15 cellular contexts compared by ENCODE assay signal in genomic region chr22:36432592-36433317, GRCh38. TPM values are rescaled to one million over a fixed set of nuclear protein-coding genes. Genes with fewer than 3 reads are reported as not detected.
A peak's percentile ranks its signal among the peaks of the same experiment; 100 is the strongest.
DNase-seq lines count a peak whose midpoint lies in the region; TF ChIP-seq lines count a peak whose summit lies in the region.
"Had no signal": no experiment of that assay in that cellular context is flagged by ENCODE, and none has a peak within 500 bp of the region (broad histone marks: within the 10 kb centered on the region; RNA-seq: fewer than 3 reads in every experiment).

No MANE protein-coding gene starts in this region.

- H3K36me3 Mint-ChIP-seq in CD14-positive monocyte: peaks cover 0 to 2% of the 10 kb centered on the region in 2 donors
- H3K36me3 Mint-ChIP-seq: CD8-positive, alpha-beta memory T cell had no signal

- H3K36me3 ChIP-seq in endocrine pancreas (ENCODE audit: control insufficient read depth, insufficient read depth, low read length): no peaks in the 10 kb centered on the region
- no peaks in the 10 kb centered on the region for H3K36me3 ChIP-seq in neutrophil
- H3K36me3 ChIP-seq: uterus had no signal

- no peak overlapping the region for H3K4me3 Mint-ChIP-seq in CD14-positive monocyte
- H3K4me3 Mint-ChIP-seq: CD8-positive, alpha-beta memory T cell had no signal

- DNase-seq in Daoy (ENCODE audit: low read depth) (peak; percentile 38), RPMI7951 (ENCODE audit: low read depth) (peak; percentile 70), CD14-positive monocyte (ENCODE audit: low spot score) (no peak), ecto neural progenitor cell (ENCODE audit: low spot score) (no peak), medulla oblongata (ENCODE audit: extremely low spot score) (no peak), NCI-H1105 treated with DMSO at 0.1 percent for 48 hours (lab: John Stamatoyannopoulos, UW) (no peak)
- DNase-seq: activated effector memory CD4-positive, alpha-beta T cell treated with Interleukin-2 at 50 U/mL for 16 hours; CD8-positive, alpha-beta memory T cell; glutamatergic neuron; MM.1S; uterus had no signal

- H3K27me3 Mint-ChIP-seq in CD14-positive monocyte (ENCODE audit: low read depth in 3 of 3): peaks cover 2 to 6% (median 6%) of the 10 kb centered on the region in 3 donors

- H3K9me3 ChIP-seq in endocrine pancreas (ENCODE audit: control insufficient read depth, low read length) (no peaks in the 10 kb centered on the region), neutrophil (no peaks in the 10 kb centered on the region)
- H3K9me3 ChIP-seq: uterus had no signal

- H3K27me3 ChIP-seq in endocrine pancreas (ENCODE audit: control insufficient read depth, insufficient read depth, low read length) (no peaks in the 10 kb centered on the region), neutrophil (no peaks in the 10 kb centered on the region)
- H3K27me3 ChIP-seq: dorsolateral prefrontal cortex, uterus had no signal

- peak overlapping the region in 1 of 7 donors; percentile 6 for H3K27ac Mint-ChIP-seq in CD14-positive monocyte

- intact Hi-C loops in CD14-positive monocyte (cut with micrococcal nuclease): no loop called here

- H3K4me3 ChIP-seq in endocrine pancreas (ENCODE audit: control insufficient read depth, insufficient read depth, low read length) (no peak overlapping the region), neutrophil (ENCODE audit: low read depth in 1 of 2, low read length in 1 of 2) (no peak overlapping the region)
- H3K4me3 ChIP-seq: dorsolateral prefrontal cortex, lung, uterus had no signal

- H3K4me1 Mint-ChIP-seq in CD14-positive monocyte: peaks cover 24% of the 10 kb centered on the region

- H3K9me3 Mint-ChIP-seq in CD14-positive monocyte: peaks cover 0 to 3% (median 0%) of the 10 kb centered on the region in 7 donors
- H3K9me3 Mint-ChIP-seq: CD8-positive, alpha-beta memory T cell had no signal

- H3K27ac ChIP-seq in neutrophil: peak overlapping the region; percentile 69

- TF ChIP-seq CTCF in neutrophil (IDR thresholded peaks at IDR 0.05) (no peak), CD14-positive monocyte (IDR thresholded peaks at IDR 0.05) (no peak)

- H3K9ac ChIP-seq in endocrine pancreas (ENCODE audit: control insufficient read depth, insufficient read depth, low read length): peak overlapping the region; percentile 43

- H3K4me1 ChIP-seq in endocrine pancreas (ENCODE audit: control insufficient read depth, insufficient read depth, low read length) (no peaks in the 10 kb centered on the region), neutrophil (ENCODE audit: control insufficient read depth in 1 of 2, insufficient read depth in 1 of 2, low read depth in 1 of 2, low read length in 1 of 2) (peaks cover 59 to 61% of the 10 kb centered on the region in 2 experiments)
- H3K4me1 ChIP-seq: uterus had no signal

RNA-seq across cellular contexts. Expression of gene MYH9, which starts 45.0 kb away (rescaled TPM):
- 349 and 464 TPM in 2 replicates for total RNA-seq in Daoy (2014; rRNA removed; shearing (Covaris generic))
- 260 and 282 TPM in 2 replicates for total RNA-seq in RPMI7951 (2014; rRNA removed; shearing (Covaris generic))
- 10 to 100 TPM; 35.6 to 79.5 TPM for polyA plus RNA-seq in CD14-positive monocyte

RNA-seq across cellular contexts. Expression of gene TXN2, which starts 48.7 kb away (rescaled TPM):
- total RNA-seq in Daoy (2014; rRNA removed; shearing (Covaris generic)): 13.8 and 17.0 TPM in 2 replicates
- 17.8 and 19.8 TPM in 2 replicates for total RNA-seq in RPMI7951 (2014; rRNA removed; shearing (Covaris generic))
- polyA plus RNA-seq in CD14-positive monocyte: 100 to 1,000 TPM; 140 to 141 TPM

Comparison
In these comparisons a context has a peak if more than half of its experiments do, and no peak if none do; other contexts are left out.
1. DNase-seq: peak in Daoy (single experiment) and RPMI7951 (single experiment); none in CD14-positive monocyte (single experiment), ecto neural progenitor cell (single experiment), medulla oblongata (single experiment) and NCI-H1105 treated with DMSO at 0.1 percent for 48 hours (single experiment).